Comparison of ENCODE assay signal across 35 cellular contexts in genomic region chr2:178770518-178770917, GRCh38. TPM values are rescaled to one million over a fixed set of nuclear protein-coding genes. Genes with fewer than 3 reads are reported as not detected.
"Had no signal": no experiment of that assay in that cellular context is flagged by ENCODE, and none has a peak within 500 bp of the region (broad histone marks: within the 10 kb centered on the region; RNA-seq: fewer than 3 reads in every experiment).

No MANE protein-coding gene starts in this region.

- H3K27me3 ChIP-seq: ascending aorta, breast epithelium, esophagus muscularis mucosa, gastrocnemius medialis, heart left ventricle had no signal

- H3K27ac Mint-ChIP-seq: activated B cell treated with CpG ODN at 0.5 μM for 24 hours; activated CD8-positive, alpha-beta T cell treated with anti-CD3 and anti-CD28 coated beads for 36 hours; activated naive CD4-positive, alpha-beta T cell treated with anti-CD3 and anti-CD28 coated beads, Interleukin-2, amount 10 ng/mL, durations not matched to agents 7 days and 5 days; activated naive CD4-positive, alpha-beta T cell treated with anti-CD3 and anti-CD28 coated beads, Interleukin-2, amount 50 U/mL, for 72 hours; activated naive CD8-positive, alpha-beta T cell treated with anti-CD3 and anti-CD28 coated beads, Interleukin-2, amount 10 ng/mL, durations not matched to agents 7 days and 5 days; activated T-helper 1 cell treated with anti-CD3 and anti-CD28 coated beads, Interleukin-12 subunit alpha, Interleukin-12 subunit beta, Interleukin-2, Interleukin-4 antibody, amounts not matched to agents 30 ng/mL and 10 ng/mL and 1 ng/mL, durations not matched to agents 14 hours and 24 hours and 36 hours; brain; effector memory CD8-positive, alpha-beta T cell; T-helper 17 cell; T-helper 2 cell treated with Interferon-gamma antibody and Interleukin-4, amounts not matched to agents 5 μg/mL and 100 μg/mL, for 36 hours had no signal

- H3K9me3 Mint-ChIP-seq: activated B cell treated with CpG ODN at 0.5 μM for 24 hours; activated CD8-positive, alpha-beta T cell treated with anti-CD3 and anti-CD28 coated beads for 36 hours; activated naive CD4-positive, alpha-beta T cell treated with anti-CD3 and anti-CD28 coated beads, Interleukin-2, amount 10 ng/mL, durations not matched to agents 7 days and 5 days; activated naive CD4-positive, alpha-beta T cell treated with anti-CD3 and anti-CD28 coated beads, Interleukin-2, amount 50 U/mL, for 72 hours; central memory CD8-positive, alpha-beta T cell; T-helper 2 cell treated with Interferon-gamma antibody and Interleukin-4, amounts not matched to agents 5 μg/mL and 100 μg/mL, for 36 hours had no signal

- H3K36me3 ChIP-seq: ascending aorta, breast epithelium had no signal

- H3K4me3 ChIP-seq: ascending aorta, breast epithelium, coronary artery, esophagus muscularis mucosa, gastrocnemius medialis, heart left ventricle had no signal

- H3K4me1 Mint-ChIP-seq: activated B cell treated with CpG ODN at 0.5 μM for 24 hours; activated naive CD4-positive, alpha-beta T cell treated with anti-CD3 and anti-CD28 coated beads, Interleukin-2, amount 10 ng/mL, durations not matched to agents 7 days and 5 days; activated naive CD8-positive, alpha-beta T cell treated with anti-CD3 and anti-CD28 coated beads, Interleukin-2, amount 10 ng/mL, durations not matched to agents 7 days and 5 days; central memory CD8-positive, alpha-beta T cell; T-helper 17 cell had no signal

- H3K9me3 ChIP-seq: ascending aorta, breast epithelium, esophagus muscularis mucosa, gastrocnemius medialis, heart left ventricle had no signal

- H3K4me3 Mint-ChIP-seq: activated B cell treated with CpG ODN at 0.5 μM for 24 hours; activated CD8-positive, alpha-beta T cell treated with anti-CD3 and anti-CD28 coated beads for 36 hours; activated naive CD4-positive, alpha-beta T cell treated with anti-CD3 and anti-CD28 coated beads, Interleukin-2, amount 10 ng/mL, durations not matched to agents 7 days and 5 days; activated naive CD8-positive, alpha-beta T cell treated with anti-CD3 and anti-CD28 coated beads, Interleukin-2, amount 10 ng/mL, durations not matched to agents 7 days and 5 days; activated T-helper 1 cell treated with anti-CD3 and anti-CD28 coated beads, Interleukin-12 subunit alpha, Interleukin-12 subunit beta, Interleukin-2, Interleukin-4 antibody, amounts not matched to agents 30 ng/mL and 10 ng/mL and 1 ng/mL, durations not matched to agents 14 hours and 24 hours and 36 hours; brain; central memory CD8-positive, alpha-beta T cell; effector memory CD8-positive, alpha-beta T cell; T-helper 17 cell; T-helper 2 cell treated with Interferon-gamma antibody and Interleukin-4, amounts not matched to agents 5 μg/mL and 100 μg/mL, for 36 hours had no signal

- H3K27me3 Mint-ChIP-seq: activated B cell treated with CpG ODN at 0.5 μM for 24 hours; activated CD8-positive, alpha-beta T cell treated with anti-CD3 and anti-CD28 coated beads for 36 hours; activated naive CD4-positive, alpha-beta T cell treated with anti-CD3 and anti-CD28 coated beads, Interleukin-2, amount 10 ng/mL, durations not matched to agents 7 days and 5 days; activated naive CD8-positive, alpha-beta T cell treated with anti-CD3 and anti-CD28 coated beads, Interleukin-2, amount 10 ng/mL, durations not matched to agents 7 days and 5 days; central memory CD8-positive, alpha-beta T cell; effector memory CD8-positive, alpha-beta T cell; T-helper 17 cell had no signal

- DNase-seq: activated B cell treated with CpG ODN at 0.5 μM for 24 hours; activated CD4-positive, alpha-beta T cell treated with anti-CD3 and anti-CD28 coated beads for 48 hours; activated CD4-positive, alpha-beta T cell treated with anti-CD3 and anti-CD28 coated beads, Interleukin-2, amount 50 U/mL, for 1 hour; activated CD4-positive, alpha-beta T cell treated with anti-CD3 and anti-CD28 coated beads, Interleukin-2, amount 50 U/mL, for 48 hours; activated CD8-positive, alpha-beta memory T cell treated with anti-CD3 and anti-CD28 coated beads for 24 hours; activated CD8-positive, alpha-beta memory T cell treated with anti-CD3 and anti-CD28 coated beads, Interleukin-2, amount 50 U/mL, for 4 hours; activated CD8-positive, alpha-beta T cell treated with anti-CD3 and anti-CD28 coated beads for 36 hours; activated gamma-delta T cell; activated naive CD4-positive, alpha-beta T cell; activated naive CD4-positive, alpha-beta T cell treated with anti-CD3 and anti-CD28 coated beads, Interleukin-2, amount 10 ng/mL, durations not matched to agents 7 days and 5 days; activated naive CD8-positive, alpha-beta T cell treated with anti-CD3 and anti-CD28 coated beads, Interleukin-2, amount 10 ng/mL, durations not matched to agents 7 days and 5 days; activated T-cell treated with anti-CD3 and anti-CD28 coated beads, Interleukin-2, amount 50 U/mL, for 1 hour; activated T-cell treated with anti-CD3 and anti-CD28 coated beads, Interleukin-2, amount 50 U/mL, for 48 hours; dermis blood vessel endothelial cell; effector CD4-positive, alpha-beta T cell; effector memory CD8-positive, alpha-beta T cell; erythroblast; foreskin keratinocyte; gastrocnemius medialis; glutamatergic neuron; heart left ventricle; T-helper 1 cell; T-helper 17 cell; T1000; WERI-Rb-1 had no signal

- H3K4me1 ChIP-seq: ascending aorta, breast epithelium, foreskin keratinocyte had no signal

- H3K27ac ChIP-seq: ascending aorta, breast epithelium, coronary artery, esophagus muscularis mucosa, foreskin keratinocyte, heart left ventricle, WERI-Rb-1 had no signal

- ATAC-seq: activated CD4-positive, CD25-positive, alpha-beta regulatory T cell treated with anti-CD3 and anti-CD28 coated beads, Interleukin-2, amount 50 U/mL, for 24 hours; activated CD8-positive, alpha-beta T cell treated with anti-CD3 and anti-CD28 coated beads for 36 hours; activated naive CD4-positive, alpha-beta T cell treated with anti-CD3 and anti-CD28 coated beads, Interleukin-2, amount 50 U/mL, for 72 hours; effector memory CD8-positive, alpha-beta T cell; foreskin keratinocyte; gastrocnemius medialis; heart left ventricle; T-helper 17 cell had no signal

RNA-seq across cellular contexts. Expression of gene TTN, which starts 36.7 kb away (rescaled TPM):
- total RNA-seq: foreskin keratinocyte had no signal
- polyA plus RNA-seq: foreskin keratinocyte had no signal
